ENCODE assay signal across 1 cellular context in the genomic region with DNA sequence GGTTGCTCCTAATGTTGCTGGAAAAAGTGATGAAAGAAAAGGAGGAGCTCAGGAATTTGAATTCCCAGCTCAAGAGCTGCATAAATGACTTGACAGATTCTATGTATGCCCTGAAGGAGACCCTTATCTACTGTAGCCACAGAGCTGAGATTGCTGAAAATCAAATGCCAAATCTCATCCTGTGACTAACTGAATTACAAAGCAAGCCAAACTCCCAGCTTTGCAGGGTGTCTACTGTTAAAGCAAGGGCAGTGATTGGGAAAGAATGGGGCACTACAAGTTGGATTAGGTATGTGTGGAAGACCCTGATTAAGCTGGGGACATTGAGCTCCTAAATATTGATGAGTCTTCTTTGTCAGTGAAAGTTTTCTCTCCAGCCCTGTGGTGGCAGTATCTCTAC.
TF ChIP-seq lines count a peak whose summit lies in the region.

No MANE protein-coding gene starts in this region.

TF ChIP-seq in GM23338, 12 proteins besides CTCF, POLR2A, EP300 and RAD21:
- TF ChIP-seq, protein P1, sequence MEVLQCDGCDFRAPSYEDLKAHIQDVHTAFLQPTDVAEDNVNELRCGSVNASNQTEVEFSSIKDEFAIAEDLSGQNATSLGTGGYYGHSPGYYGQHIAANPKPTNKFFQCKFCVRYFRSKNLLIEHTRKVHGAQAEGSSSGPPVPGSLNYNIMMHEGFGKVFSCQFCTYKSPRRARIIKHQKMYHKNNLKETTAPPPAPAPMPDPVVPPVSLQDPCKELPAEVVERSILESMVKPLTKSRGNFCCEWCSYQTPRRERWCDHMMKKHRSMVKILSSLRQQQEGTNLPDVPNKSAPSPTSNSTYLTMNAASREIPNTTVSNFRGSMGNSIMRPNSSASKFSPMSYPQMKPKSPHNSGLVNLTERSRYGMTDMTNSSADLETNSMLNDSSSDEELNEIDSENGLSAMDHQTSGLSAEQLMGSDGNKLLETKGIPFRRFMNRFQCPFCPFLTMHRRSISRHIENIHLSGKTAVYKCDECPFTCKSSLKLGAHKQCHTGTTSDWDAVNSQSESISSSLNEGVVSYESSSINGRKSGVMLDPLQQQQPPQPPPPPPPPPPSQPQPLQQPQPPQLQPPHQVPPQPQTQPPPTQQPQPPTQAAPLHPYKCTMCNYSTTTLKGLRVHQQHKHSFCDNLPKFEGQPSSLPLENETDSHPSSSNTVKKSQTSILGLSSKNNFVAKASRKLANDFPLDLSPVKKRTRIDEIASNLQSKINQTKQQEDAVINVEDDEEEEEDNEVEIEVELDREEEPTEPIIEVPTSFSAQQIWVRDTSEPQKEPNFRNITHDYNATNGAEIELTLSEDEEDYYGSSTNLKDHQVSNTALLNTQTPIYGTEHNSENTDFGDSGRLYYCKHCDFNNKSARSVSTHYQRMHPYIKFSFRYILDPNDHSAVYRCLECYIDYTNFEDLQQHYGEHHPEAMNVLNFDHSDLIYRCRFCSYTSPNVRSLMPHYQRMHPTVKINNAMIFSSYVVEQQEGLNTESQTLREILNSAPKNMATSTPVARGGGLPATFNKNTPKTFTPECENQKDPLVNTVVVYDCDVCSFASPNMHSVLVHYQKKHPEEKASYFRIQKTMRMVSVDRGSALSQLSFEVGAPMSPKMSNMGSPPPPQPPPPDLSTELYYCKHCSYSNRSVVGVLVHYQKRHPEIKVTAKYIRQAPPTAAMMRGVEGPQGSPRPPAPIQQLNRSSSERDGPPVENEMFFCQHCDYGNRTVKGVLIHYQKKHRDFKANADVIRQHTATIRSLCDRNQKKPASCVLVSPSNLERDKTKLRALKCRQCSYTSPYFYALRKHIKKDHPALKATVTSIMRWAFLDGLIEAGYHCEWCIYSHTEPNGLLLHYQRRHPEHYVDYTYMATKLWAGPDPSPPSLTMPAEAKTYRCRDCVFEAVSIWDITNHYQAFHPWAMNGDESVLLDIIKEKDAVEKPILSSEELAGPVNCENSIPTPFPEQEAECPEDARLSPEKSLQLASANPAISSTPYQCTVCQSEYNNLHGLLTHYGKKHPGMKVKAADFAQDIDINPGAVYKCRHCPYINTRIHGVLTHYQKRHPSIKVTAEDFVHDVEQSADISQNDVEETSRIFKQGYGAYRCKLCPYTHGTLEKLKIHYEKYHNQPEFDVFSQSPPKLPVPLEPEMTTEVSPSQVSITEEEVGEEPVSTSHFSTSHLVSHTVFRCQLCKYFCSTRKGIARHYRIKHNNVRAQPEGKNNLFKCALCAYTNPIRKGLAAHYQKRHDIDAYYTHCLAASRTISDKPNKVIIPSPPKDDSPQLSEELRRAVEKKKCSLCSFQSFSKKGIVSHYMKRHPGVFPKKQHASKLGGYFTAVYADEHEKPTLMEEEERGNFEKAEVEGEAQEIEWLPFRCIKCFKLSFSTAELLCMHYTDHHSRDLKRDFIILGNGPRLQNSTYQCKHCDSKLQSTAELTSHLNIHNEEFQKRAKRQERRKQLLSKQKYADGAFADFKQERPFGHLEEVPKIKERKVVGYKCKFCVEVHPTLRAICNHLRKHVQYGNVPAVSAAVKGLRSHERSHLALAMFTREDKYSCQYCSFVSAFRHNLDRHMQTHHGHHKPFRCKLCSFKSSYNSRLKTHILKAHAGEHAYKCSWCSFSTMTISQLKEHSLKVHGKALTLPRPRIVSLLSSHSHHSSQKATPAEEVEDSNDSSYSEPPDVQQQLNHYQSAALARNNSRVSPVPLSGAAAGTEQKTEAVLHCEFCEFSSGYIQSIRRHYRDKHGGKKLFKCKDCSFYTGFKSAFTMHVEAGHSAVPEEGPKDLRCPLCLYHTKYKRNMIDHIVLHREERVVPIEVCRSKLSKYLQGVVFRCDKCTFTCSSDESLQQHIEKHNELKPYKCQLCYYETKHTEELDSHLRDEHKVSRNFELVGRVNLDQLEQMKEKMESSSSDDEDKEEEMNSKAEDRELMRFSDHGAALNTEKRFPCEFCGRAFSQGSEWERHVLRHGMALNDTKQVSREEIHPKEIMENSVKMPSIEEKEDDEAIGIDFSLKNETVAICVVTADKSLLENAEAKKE (CRISPR knock-in tag; IDR thresholded peaks at IDR 0.05): no peak
- TF ChIP-seq EZH2 (IDR thresholded peaks at IDR 0.05; ENCODE audit: low read depth, unreplicated experiment) (no peak), NANOG (IDR thresholded peaks at IDR 0.05; ENCODE audit: borderline replicate concordance) (no peak), STAT1 (IDR thresholded peaks at IDR 0.05; ENCODE audit: unreplicated experiment) (no peak), ZNF114 (CRISPR knock-in tag; IDR thresholded peaks at IDR 0.05) (no peak), POLR2AphosphoS5 (IDR thresholded peaks at IDR 0.05; ENCODE audit: low read depth) (no peak), EZH2phosphoT487 (IDR thresholded peaks at IDR 0.05; ENCODE audit: unreplicated experiment) (no peak), JUNB (IDR thresholded peaks at IDR 0.05; ENCODE audit: unreplicated experiment) (no peak), CREB1 (CRISPR knock-in tag; IDR thresholded peaks at IDR 0.05; ENCODE audit: low read depth) (no peak), ZNF331 (CRISPR knock-in tag; IDR thresholded peaks at IDR 0.05; ENCODE audit: low read depth) (no peak)
- TF ChIP-seq, protein P2, sequence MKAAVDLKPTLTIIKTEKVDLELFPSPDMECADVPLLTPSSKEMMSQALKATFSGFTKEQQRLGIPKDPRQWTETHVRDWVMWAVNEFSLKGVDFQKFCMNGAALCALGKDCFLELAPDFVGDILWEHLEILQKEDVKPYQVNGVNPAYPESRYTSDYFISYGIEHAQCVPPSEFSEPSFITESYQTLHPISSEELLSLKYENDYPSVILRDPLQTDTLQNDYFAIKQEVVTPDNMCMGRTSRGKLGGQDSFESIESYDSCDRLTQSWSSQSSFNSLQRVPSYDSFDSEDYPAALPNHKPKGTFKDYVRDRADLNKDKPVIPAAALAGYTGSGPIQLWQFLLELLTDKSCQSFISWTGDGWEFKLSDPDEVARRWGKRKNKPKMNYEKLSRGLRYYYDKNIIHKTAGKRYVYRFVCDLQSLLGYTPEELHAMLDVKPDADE (IDR thresholded peaks at IDR 0.05): no peak
- TF ChIP-seq, protein P3, sequence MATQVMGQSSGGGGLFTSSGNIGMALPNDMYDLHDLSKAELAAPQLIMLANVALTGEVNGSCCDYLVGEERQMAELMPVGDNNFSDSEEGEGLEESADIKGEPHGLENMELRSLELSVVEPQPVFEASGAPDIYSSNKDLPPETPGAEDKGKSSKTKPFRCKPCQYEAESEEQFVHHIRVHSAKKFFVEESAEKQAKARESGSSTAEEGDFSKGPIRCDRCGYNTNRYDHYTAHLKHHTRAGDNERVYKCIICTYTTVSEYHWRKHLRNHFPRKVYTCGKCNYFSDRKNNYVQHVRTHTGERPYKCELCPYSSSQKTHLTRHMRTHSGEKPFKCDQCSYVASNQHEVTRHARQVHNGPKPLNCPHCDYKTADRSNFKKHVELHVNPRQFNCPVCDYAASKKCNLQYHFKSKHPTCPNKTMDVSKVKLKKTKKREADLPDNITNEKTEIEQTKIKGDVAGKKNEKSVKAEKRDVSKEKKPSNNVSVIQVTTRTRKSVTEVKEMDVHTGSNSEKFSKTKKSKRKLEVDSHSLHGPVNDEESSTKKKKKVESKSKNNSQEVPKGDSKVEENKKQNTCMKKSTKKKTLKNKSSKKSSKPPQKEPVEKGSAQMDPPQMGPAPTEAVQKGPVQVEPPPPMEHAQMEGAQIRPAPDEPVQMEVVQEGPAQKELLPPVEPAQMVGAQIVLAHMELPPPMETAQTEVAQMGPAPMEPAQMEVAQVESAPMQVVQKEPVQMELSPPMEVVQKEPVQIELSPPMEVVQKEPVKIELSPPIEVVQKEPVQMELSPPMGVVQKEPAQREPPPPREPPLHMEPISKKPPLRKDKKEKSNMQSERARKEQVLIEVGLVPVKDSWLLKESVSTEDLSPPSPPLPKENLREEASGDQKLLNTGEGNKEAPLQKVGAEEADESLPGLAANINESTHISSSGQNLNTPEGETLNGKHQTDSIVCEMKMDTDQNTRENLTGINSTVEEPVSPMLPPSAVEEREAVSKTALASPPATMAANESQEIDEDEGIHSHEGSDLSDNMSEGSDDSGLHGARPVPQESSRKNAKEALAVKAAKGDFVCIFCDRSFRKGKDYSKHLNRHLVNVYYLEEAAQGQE (IDR thresholded peaks at IDR 0.05; ENCODE audit: unreplicated experiment): no peak
